ENCODE assay signal across 9 cellular contexts in genomic region chr10:118259288-118259906, GRCh38.
DNase-seq lines count a peak whose midpoint lies in the region; ATAC-seq, FAIRE-seq and TF ChIP-seq lines count a peak whose summit lies in the region.
"Had no signal": no experiment of that assay in that cellular context is flagged by ENCODE, and none has a peak within 500 bp of the region (broad histone marks: within the 10 kb centered on the region; RNA-seq: fewer than 3 reads in every experiment).

No MANE protein-coding gene starts in this region.

- H3K9me3 ChIP-seq in DND-41 (ENCODE audit: insufficient read depth, low read length, severe bottlenecking), result no peaks in the 10 kb centered on the region

- no peaks in the 10 kb centered on the region for H3K4me1 ChIP-seq in DND-41 (ENCODE audit: insufficient read depth, low read length)

- no peak overlapping the region for H3K4me2 ChIP-seq in DND-41 (ENCODE audit: insufficient read depth, low read length)

- H2AFZ ChIP-seq in DND-41 (ENCODE audit: low read depth, low read length), result no peak overlapping the region

- H3K9ac ChIP-seq in DND-41 (ENCODE audit: low read depth, low read length), result no peak overlapping the region

- FAIRE-seq in bronchial epithelial cell (lab: Jason Lieb, UNC) (no peak), GM19239 (lab: Jason Lieb, UNC) (no peak)

- peak; percentile 64; the same call in 2 of the 3 replicates for ATAC-seq in DND-41 (ENCODE audit: insufficient read depth, low read depth)
- ATAC-seq in Right ventricle myocardium superior (ENCODE audit: poor library complexity), result no peak

- TF ChIP-seq CTCF in DND-41 (IDR thresholded peaks at IDR 0.05; ENCODE audit: borderline replicate concordance, extremely low read depth, low read length, poor library complexity, severe bottlenecking), result peak; percentile 64
- peak; percentile 80 for TF ChIP-seq CTCF in bronchial epithelial cell (IDR thresholded peaks at IDR 0.05; ENCODE audit: insufficient read depth, low read length, severe bottlenecking)
- peak; percentile 84 for TF ChIP-seq CTCF in neural crest cell (conservative IDR thresholded peaks at IDR 0.05)

- H3K79me2 ChIP-seq in DND-41 (ENCODE audit: insufficient read depth, low read length), result no peaks in the 10 kb centered on the region

- no peaks in the 10 kb centered on the region for H3K36me3 Mint-ChIP-seq in neural crest cell (ENCODE audit: low read depth)

- POLR2A ChIA-PET in HEK293T (lab: Yijun Ruan, JAX), result no interaction called here

- H3K4me3 ChIP-seq in DND-41 (ENCODE audit: low read depth in 1 of 2, low read length in 2 of 2) (no peak overlapping the region), bronchial epithelial cell (ENCODE audit: low read depth, low read length) (no peak overlapping the region)
- H3K4me3 ChIP-seq: SK-N-MC had no signal

- no peak overlapping the region for H3K27ac ChIP-seq in DND-41 (ENCODE audit: low read length)
- H3K27ac ChIP-seq: SK-N-MC had no signal

- H3K27me3 ChIP-seq in DND-41 (ENCODE audit: insufficient read depth, low read length, poor library complexity) (peaks cover 33% of the 10 kb centered on the region), bronchial epithelial cell (ENCODE audit: control insufficient read depth, insufficient read depth, low read length) (no peaks in the 10 kb centered on the region)

- H3K9me3 Mint-ChIP-seq in neural crest cell, result no peaks in the 10 kb centered on the region

- H3K36me3 ChIP-seq in DND-41 (ENCODE audit: insufficient read depth, low read length) (no peaks in the 10 kb centered on the region), bronchial epithelial cell (ENCODE audit: control insufficient read depth, insufficient read depth, low read length) (no peaks in the 10 kb centered on the region)

- peaks cover 18% of the 10 kb centered on the region for H3K4me1 Mint-ChIP-seq in neural crest cell

- H3K27me3 Mint-ChIP-seq in neural crest cell (ENCODE audit: low read depth), result peaks cover 16% of the 10 kb centered on the region

- H4K20me1 ChIP-seq in DND-41 (ENCODE audit: insufficient read depth, low read length), result no peaks in the 10 kb centered on the region

- H3K27ac Mint-ChIP-seq in neural crest cell (ENCODE audit: unreplicated experiment), result no peak overlapping the region

- CTCF ChIA-PET in HEK293T (lab: Yijun Ruan, JAX), result interaction anchor here (0.5 to 2.0 kb wide), 15 partner anchors 10 to 763 kb away, joined by 3 to 10 read pairs (median 3); no protein-coding TSS in a partner anchor

- DNase-seq in DND-41 (peak; percentile 36), HEK293T (ENCODE audit: extremely low spot score) (peak; percentile 84), NCI-H748 (lab: John Stamatoyannopoulos, UW; ENCODE audit: unreplicated experiment) (peak; percentile 51), bronchial epithelial cell (ENCODE audit: low read depth) (peak; percentile 19), neural crest cell (ENCODE audit: low read depth, low spot score) (peak; percentile 65), GM19239 (ENCODE audit: insufficient read length, low spot score) (no peak), Right ventricle myocardium superior (no peak), DMS79 (lab: John Stamatoyannopoulos, UW) (no peak)

- no peak overlapping the region for H3K4me3 Mint-ChIP-seq in neural crest cell

- intact Hi-C loops in Right ventricle myocardium superior (cut with DNase I), result no loop called here

TF ChIP-seq in HEK293T, 16 proteins besides CTCF, POLR2A, EP300 and RAD21:
- TF ChIP-seq ELF4 (IDR thresholded peaks at IDR 0.05) (0 out of 2 replicates have a peak, but pooled peaks have one; percentile 20), FOXA1 (IDR thresholded peaks at IDR 0.05) (no peak), ARNT (IDR thresholded peaks at IDR 0.05) (no peak)

Comparison
In these comparisons a context has a peak if more than half of its experiments do, and no peak if none do; other contexts are left out.
1. DNase-seq: peak in DND-41 (single experiment), HEK293T (single experiment), NCI-H748 (single experiment), bronchial epithelial cell (single experiment) and neural crest cell (single experiment); none in GM19239 (single experiment), Right ventricle myocardium superior (single experiment) and DMS79 (single experiment).
2. Peak in every context shown above with its lines, with median percentiles within 50 percentile points of each other: CTCF ChIP-seq.